ENCODE assay signal across 9 cellular contexts in the genomic region with DNA sequence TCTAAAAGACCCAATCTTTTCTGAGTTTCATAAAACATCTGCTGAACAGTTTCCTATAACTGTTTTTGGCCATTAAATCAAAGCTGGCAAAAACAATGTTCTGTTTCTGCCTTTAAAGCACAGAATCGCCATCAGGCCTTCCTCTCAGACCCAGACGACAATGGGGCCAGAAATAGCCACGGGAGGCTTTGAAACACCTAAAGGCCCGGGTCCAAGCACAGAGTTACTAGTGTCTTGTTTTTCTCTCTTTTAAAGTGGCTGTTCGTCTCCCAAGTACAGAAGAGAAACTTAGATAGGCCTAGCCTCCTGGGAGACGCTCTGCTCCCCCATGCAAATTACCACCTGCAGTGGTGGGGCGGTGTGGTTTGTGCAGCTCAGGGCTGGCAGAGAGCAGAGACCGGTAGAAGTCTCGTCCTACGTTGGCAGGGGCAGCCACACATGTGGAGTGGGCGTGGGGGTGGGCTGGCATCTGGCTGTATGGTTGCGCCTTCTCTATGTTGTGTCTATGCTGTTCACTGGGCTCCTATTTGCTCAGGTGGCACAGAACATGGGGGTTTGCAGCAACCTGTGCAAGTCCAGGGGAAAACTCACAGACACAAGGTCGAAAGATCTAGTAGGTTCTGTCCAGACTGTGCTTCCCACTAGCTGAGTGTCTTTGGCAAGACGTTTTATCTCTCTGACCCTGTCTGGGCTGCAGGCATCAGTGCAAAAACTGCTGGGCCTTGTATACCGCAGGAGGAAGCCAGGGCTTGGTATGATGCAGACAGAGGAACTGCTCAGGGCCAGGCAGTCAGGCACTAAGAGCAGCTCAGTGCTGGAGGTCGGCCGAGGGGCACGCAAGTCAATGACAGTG. TPM values are rescaled to one million over a fixed set of nuclear protein-coding genes. Genes with fewer than 3 reads are reported as not detected.
DNase-seq lines count a peak whose midpoint lies in the region; ATAC-seq and TF ChIP-seq lines count a peak whose summit lies in the region.
"Had no signal": no experiment of that assay in that cellular context is flagged by ENCODE, and none has a peak within 500 bp of the region (broad histone marks: within the 10 kb centered on the region; RNA-seq: fewer than 3 reads in every experiment).

No MANE protein-coding gene starts in this region.

- H3K4me3 Mint-ChIP-seq in activated T-helper 2 cell treated with anti-CD3 and anti-CD28 coated beads, Interferon-gamma antibody, Interleukin-2, Interleukin-4, amounts not matched to agents 10 μg/mL and 5 μg/mL and 100 μg/mL, durations not matched to agents 14 hours and 24 hours and 36 hours (ENCODE audit: low read depth) = peak overlapping the region; percentile 27
- no peak overlapping the region for H3K4me3 Mint-ChIP-seq in neural progenitor cell
- H3K4me3 Mint-ChIP-seq: dendritic cell treated with granulocyte-macrophage colony-stimulating factor and Interleukin-4, amounts not matched to agents 40 ng/mL and 50 ng/mL, for 4 days had no signal

- no peaks in the 10 kb centered on the region for H3K36me3 ChIP-seq in neural progenitor cell

- peaks cover 24% of the 10 kb centered on the region for H3K4me1 Mint-ChIP-seq in activated T-helper 2 cell treated with anti-CD3 and anti-CD28 coated beads, Interferon-gamma antibody, Interleukin-2, Interleukin-4, amounts not matched to agents 10 μg/mL and 5 μg/mL and 100 μg/mL, durations not matched to agents 14 hours and 24 hours and 36 hours (ENCODE audit: low read depth)
- peaks cover 6% of the 10 kb centered on the region for H3K4me1 Mint-ChIP-seq in neural progenitor cell

- H3K4me2 ChIP-seq in neural progenitor cell = no peak overlapping the region

- peaks cover 17% of the 10 kb centered on the region for H3K27me3 ChIP-seq in neural progenitor cell

- no peaks in the 10 kb centered on the region for H3K36me3 Mint-ChIP-seq in activated T-helper 2 cell treated with anti-CD3 and anti-CD28 coated beads, Interferon-gamma antibody, Interleukin-2, Interleukin-4, amounts not matched to agents 10 μg/mL and 5 μg/mL and 100 μg/mL, durations not matched to agents 14 hours and 24 hours and 36 hours (ENCODE audit: low read depth)
- H3K36me3 Mint-ChIP-seq in neural progenitor cell = no peaks in the 10 kb centered on the region

- no peak for TF ChIP-seq CTCF in neural progenitor cell (IDR thresholded peaks at IDR 0.05)

- no peaks in the 10 kb centered on the region for H3K9me3 ChIP-seq in neural progenitor cell (ENCODE audit: low read depth)

- no peaks in the 10 kb centered on the region for H3K79me2 ChIP-seq in neural progenitor cell (ENCODE audit: low read depth)

- peak overlapping the region; percentile 12; the same call in 1 of the 2 replicates for H3K4me3 ChIP-seq in GM08714 (ENCODE audit: low read length)
- H3K4me3 ChIP-seq in neural progenitor cell = no peak overlapping the region

- no peaks in the 10 kb centered on the region for H4K20me1 ChIP-seq in neural progenitor cell (ENCODE audit: low read depth)

- no peak overlapping the region for H3K27ac ChIP-seq in neural progenitor cell

- ATAC-seq in GM21390 (IDR thresholded peaks at IDR 0.05; ENCODE audit: unreplicated experiment) = peak; percentile 97

- H3K27me3 Mint-ChIP-seq in activated T-helper 2 cell treated with anti-CD3 and anti-CD28 coated beads, Interferon-gamma antibody, Interleukin-2, Interleukin-4, amounts not matched to agents 10 μg/mL and 5 μg/mL and 100 μg/mL, durations not matched to agents 14 hours and 24 hours and 36 hours (ENCODE audit: low read depth) = peaks cover 2% of the 10 kb centered on the region
- H3K27me3 Mint-ChIP-seq in neural progenitor cell (ENCODE audit: insufficient read depth, low read depth) = peaks cover 5% of the 10 kb centered on the region

- intact Hi-C loops in activated T-helper 2 cell treated with anti-CD3 and anti-CD28 coated beads, Interferon-gamma antibody, Interleukin-2, Interleukin-4, amounts not matched to agents 10 μg/mL and 5 μg/mL and 100 μg/mL, durations not matched to agents 14 hours and 24 hours and 36 hours (cut with micrococcal nuclease) = no loop called here

- peak; percentile 75 for DNase-seq in KG1 (lab: John Stamatoyannopoulos, UW)
- no peak for DNase-seq in activated T-helper 2 cell treated with anti-CD3 and anti-CD28 coated beads, Interferon-gamma antibody, Interleukin-2, Interleukin-4, amounts not matched to agents 10 μg/mL and 5 μg/mL and 100 μg/mL, durations not matched to agents 14 hours and 24 hours and 36 hours (ENCODE audit: low spot score)
- DNase-seq in neural progenitor cell (ENCODE audit: low spot score) = no peak
- no peak for DNase-seq in NCI-H1694 (lab: John Stamatoyannopoulos, UW)
- DNase-seq in cerebellar nuclear complex (lab: John Stamatoyannopoulos, UW) = no peak
- DNase-seq in putamen (ENCODE audit: low spot score) = no peak

- peaks cover 16% of the 10 kb centered on the region for H3K4me1 ChIP-seq in neural progenitor cell

- no peaks in the 10 kb centered on the region for H3F3A ChIP-seq in neural progenitor cell (ENCODE audit: low read depth)

- H2AFZ ChIP-seq in neural progenitor cell (replicated peaks) = peak overlapping the region; percentile 64

- no peaks in the 10 kb centered on the region for H3K9me3 Mint-ChIP-seq in activated T-helper 2 cell treated with anti-CD3 and anti-CD28 coated beads, Interferon-gamma antibody, Interleukin-2, Interleukin-4, amounts not matched to agents 10 μg/mL and 5 μg/mL and 100 μg/mL, durations not matched to agents 14 hours and 24 hours and 36 hours
- no peaks in the 10 kb centered on the region for H3K9me3 Mint-ChIP-seq in neural progenitor cell
- H3K9me3 Mint-ChIP-seq: dendritic cell treated with granulocyte-macrophage colony-stimulating factor and Interleukin-4, amounts not matched to agents 40 ng/mL and 50 ng/mL, for 4 days had no signal

- H3K9ac ChIP-seq in neural progenitor cell = no peak overlapping the region

- H3K27ac Mint-ChIP-seq in activated T-helper 2 cell treated with anti-CD3 and anti-CD28 coated beads, Interferon-gamma antibody, Interleukin-2, Interleukin-4, amounts not matched to agents 10 μg/mL and 5 μg/mL and 100 μg/mL, durations not matched to agents 14 hours and 24 hours and 36 hours = peak overlapping the region; percentile 73
- H3K27ac Mint-ChIP-seq in neural progenitor cell = no peak overlapping the region
- H3K27ac Mint-ChIP-seq: dendritic cell treated with granulocyte-macrophage colony-stimulating factor and Interleukin-4, amounts not matched to agents 40 ng/mL and 50 ng/mL, for 4 days had no signal

RNA-seq across cellular contexts. Expression of a gene that starts 23.6 kb away (rescaled TPM):
- total RNA-seq in activated T-helper 2 cell treated with anti-CD3 and anti-CD28 coated beads, Interferon-gamma antibody, Interleukin-2, Interleukin-4, amounts not matched to agents 10 μg/mL and 5 μg/mL and 100 μg/mL, durations not matched to agents 14 hours and 24 hours and 36 hours = 517 and 526 TPM in 2 replicates
- 0.54 and 0.93 TPM in 2 replicates for total RNA-seq in neural progenitor cell (ENCODE audit: low replicate concordance)

Comparison
In these comparisons a context has a peak if more than half of its experiments do, and no peak if none do; other contexts are left out.
1. RNA of a gene that starts 23.6 kb away (total RNA-seq): 517 to 526 TPM in activated T-helper 2 cell treated with anti-CD3 and anti-CD28 coated beads, Interferon-gamma antibody, Interleukin-2, Interleukin-4, amounts not matched to agents 10 μg/mL and 5 μg/mL and 100 μg/mL, durations not matched to agents 14 hours and 24 hours and 36 hours; 0.54 to 0.93 TPM in neural progenitor cell; every median in the first group is over 100 times any median in the second.